8 cellular contexts compared by ENCODE assay signal in genomic region chr2:9656270-9656766, GRCh38. TPM values are rescaled to one million over a fixed set of nuclear protein-coding genes. Genes with fewer than 3 reads are reported as not detected.
DNase-seq lines count a peak whose midpoint lies in the region; ATAC-seq and TF ChIP-seq lines count a peak whose summit lies in the region.

No MANE protein-coding gene starts in this region.

- DNase-seq in RWPE1 (ENCODE audit: low spot score) = peak; percentile 92
- peak in 6 of 7 donors; percentile 36 to 70 (median 60) for DNase-seq in adrenal gland
- DNase-seq in renal cortical epithelial cell (ENCODE audit: low read depth) = peak; percentile 97
- DNase-seq in vagina (ENCODE audit: extremely low spot score in 2 of 2) = no peak
- DNase-seq in left cardiac atrium = no peak
- no peak for DNase-seq in omental fat pad (ENCODE audit: low spot score)

- H3K27ac ChIP-seq in RWPE1 (peak overlapping the region; percentile 42), adrenal gland (peak overlapping the region in 1 of 5 donors; percentile 21), vagina (no peak overlapping the region)

- H3K27me3 ChIP-seq in adrenal gland (no peaks in the 10 kb centered on the region), vagina (no peaks in the 10 kb centered on the region)

- CTCF ChIA-PET in RWPE1 (lab: Yijun Ruan, JAX) = interaction anchor here (0.7 kb wide), 1 partner anchor 146 kb away, joined by 4 read pairs; no protein-coding TSS in a partner anchor

- WGBS in adrenal gland, 4 donors = 70 to 82% (median 77%) methylated on average over 10 to 11 of the region's 11 CpGs

- H3K36me3 ChIP-seq in adrenal gland (replicated peaks in 1 of 2) = no peaks in the 10 kb centered on the region
- no peaks in the 10 kb centered on the region for H3K36me3 ChIP-seq in vagina

- intact Hi-C loops in adrenal gland (cut with DNase I) = no loop called here
- intact Hi-C loops in vagina (cut with DNase I) = no loop called here
- intact Hi-C loops in left cardiac atrium (cut with DNase I) = no loop called here

- ATAC-seq in GM18873 (IDR thresholded peaks at IDR 0.05; ENCODE audit: low FRiP score, unreplicated experiment) (peak; percentile 86), HG02973 (IDR thresholded peaks at IDR 0.05; ENCODE audit: unreplicated experiment) (peak; percentile 89), left cardiac atrium (no peak), omental fat pad (ENCODE audit: low FRiP score) (no peak)

- H3K4me3 ChIP-seq in adrenal gland (no peak overlapping the region), vagina (no peak overlapping the region)

- TF ChIP-seq CTCF in RWPE1 (conservative IDR thresholded peaks at IDR 0.05; ENCODE audit: low read depth) = no peak
- TF ChIP-seq CTCF in adrenal gland (IDR thresholded peaks at IDR 0.05) = no peak
- TF ChIP-seq CTCF in vagina (IDR thresholded peaks at IDR 0.05) = no peak
- TF ChIP-seq CTCF in omental fat pad (IDR thresholded peaks at IDR 0.05) = no peak

- POLR2A ChIA-PET in RWPE1 (lab: Yijun Ruan, JAX; ENCODE audit: low non-redundant PET) = no interaction called here

- peaks cover 0 to 12% of the 10 kb centered on the region in 2 donors for H3K4me1 ChIP-seq in adrenal gland (replicated peaks in 1 of 2)
- H3K4me1 ChIP-seq in vagina = no peaks in the 10 kb centered on the region

- H3K9me3 ChIP-seq in adrenal gland (replicated peaks in 1 of 3) = no peaks in the 10 kb centered on the region
- no peaks in the 10 kb centered on the region for H3K9me3 ChIP-seq in vagina

- no peak for TF ChIP-seq POLR2A in adrenal gland (IDR thresholded peaks at IDR 0.05)
- TF ChIP-seq POLR2A in vagina (IDR thresholded peaks at IDR 0.05) = no peak

RNA-seq across cellular contexts. Expression of gene YWHAQ, which starts 25.5 kb away (rescaled TPM):
- total RNA-seq in adrenal gland (100 to 1,000 TPM; 157 to 296 (median 241) TPM), renal cortical epithelial cell (414 and 525 TPM in 2 replicates), vagina (173 TPM), left cardiac atrium (100 to 1,000 TPM; 118 to 207 TPM), omental fat pad (100 to 1,000 TPM; 160 to 222 (median 168) TPM)
- 100 to 1,000 TPM in 1 of 3 donors, 10 to 100 TPM in 2; 74.1 to 477 (median 87.7) TPM for polyA plus RNA-seq in adrenal gland

Comparison
In these comparisons a context has a peak if more than half of its experiments do, and no peak if none do; other contexts are left out.
1. ATAC-seq: peak in GM18873 (single experiment) and HG02973 (single experiment); none in left cardiac atrium (0 of 2) and omental fat pad (single experiment).
2. DNase-seq: peak in RWPE1 (single experiment), adrenal gland (6 of 7) and renal cortical epithelial cell (single experiment); none in vagina (0 of 2), left cardiac atrium (single experiment) and omental fat pad (single experiment).